ENCODE assay signal across 17 cellular contexts in genomic region chr20:64239449-64240242, GRCh38.
"Had no signal": no experiment of that assay in that cellular context is flagged by ENCODE, and none has a peak within 500 bp of the region (broad histone marks: within the 10 kb centered on the region; RNA-seq: fewer than 3 reads in every experiment).

No MANE protein-coding gene starts in this region.

- H3K9me3 ChIP-seq: breast epithelium, SK-N-SH had no signal

- H3K9ac ChIP-seq: neural progenitor cell, parathyroid adenoma, SK-N-SH had no signal

- ATAC-seq: activated CD8-positive, alpha-beta T cell treated with anti-CD3 and anti-CD28 coated beads for 36 hours; esophagus mucosa; stimulated activated naive CD8-positive, alpha-beta T cell treated with anti-CD3 and anti-CD28 coated beads, Interleukin-15, Interleukin-2, amounts not matched to agents 100 U/mL and 50 U/mL, for 24 hours had no signal

- H3K4me3 ChIP-seq: breast epithelium, dorsolateral prefrontal cortex, neural progenitor cell had no signal

- H3K4me1 ChIP-seq: breast epithelium, neural progenitor cell, parathyroid adenoma had no signal

- H3K36me3 ChIP-seq: breast epithelium, neural progenitor cell had no signal

- DNase-seq: activated CD4-positive, alpha-beta T cell treated with anti-CD3 and anti-CD28 coated beads for 4 hours; activated CD8-positive, alpha-beta memory T cell treated with anti-CD3 and anti-CD28 coated beads, Interleukin-2, amount 50 U/mL, for 4 hours; activated gamma-delta T cell; anterior cingulate cortex; mesenchymal stem cell; retina; SK-N-SH; stimulated activated CD4-positive, alpha-beta T cell treated with anti-CD3 and anti-CD28 coated beads, Interleukin-1b, Interleukin-23, amount 100 ng/mL, for 48 hours; stimulated activated naive CD8-positive, alpha-beta T cell treated with anti-CD3 and anti-CD28 coated beads, Interleukin-15, Interleukin-2, amounts not matched to agents 100 U/mL and 50 U/mL, for 24 hours; T-helper 1 cell had no signal

- H3K27ac ChIP-seq: breast epithelium, dorsolateral prefrontal cortex, neural progenitor cell, parathyroid adenoma, VCaP had no signal

- H2AFZ ChIP-seq: neural progenitor cell, parathyroid adenoma had no signal

- H3K27me3 ChIP-seq: breast epithelium, dorsolateral prefrontal cortex, neural progenitor cell had no signal

- H3K79me2 ChIP-seq: parathyroid adenoma had no signal

- H3K4me2 ChIP-seq: neural progenitor cell, SK-N-SH had no signal
